In genomic region chr11:96338910-96339703, GRCh38 we compare ENCODE assay signal across 8 cellular contexts. TPM values are rescaled to one million over a fixed set of nuclear protein-coding genes. Genes with fewer than 3 reads are reported as not detected.
DNase-seq lines count a peak whose midpoint lies in the region; ATAC-seq and TF ChIP-seq lines count a peak whose summit lies in the region.

No MANE protein-coding gene starts in this region.

- H3K9me3 Mint-ChIP-seq in CD8-positive, alpha-beta T cell: no peaks in the 10 kb centered on the region
- H3K9me3 Mint-ChIP-seq in activated CD8-positive, alpha-beta T cell treated with anti-CD3 and anti-CD28 coated beads for 36 hours: no peaks in the 10 kb centered on the region

- H3K4me1 Mint-ChIP-seq in CD8-positive, alpha-beta T cell (ENCODE audit: low read depth): peaks cover 76% of the 10 kb centered on the region
- H3K4me1 Mint-ChIP-seq in activated CD8-positive, alpha-beta T cell treated with anti-CD3 and anti-CD28 coated beads for 36 hours (ENCODE audit: low read depth): peaks cover 58% of the 10 kb centered on the region

- H3K27ac ChIP-seq in CD8-positive, alpha-beta T cell (ENCODE audit: low read depth, low read length): peak overlapping the region; percentile 83
- H3K27ac ChIP-seq in esophagus muscularis mucosa (replicated peaks in 1 of 4): peak overlapping the region; percentile 85 to 91 (median 88)
- no peak overlapping the region for H3K27ac ChIP-seq in neural cell (ENCODE audit: low read length)
- no peak overlapping the region for H3K27ac ChIP-seq in SJCRH30

- TF ChIP-seq POLR2A in esophagus muscularis mucosa (IDR thresholded peaks at IDR 0.05; ENCODE audit: low read depth): no peak

- H3K27me3 Mint-ChIP-seq in CD8-positive, alpha-beta T cell (ENCODE audit: low read depth): no peaks in the 10 kb centered on the region
- no peaks in the 10 kb centered on the region for H3K27me3 Mint-ChIP-seq in activated CD8-positive, alpha-beta T cell treated with anti-CD3 and anti-CD28 coated beads for 36 hours

- H3K36me3 Mint-ChIP-seq in CD8-positive, alpha-beta T cell: peaks cover 61% of the 10 kb centered on the region
- peaks cover 37% of the 10 kb centered on the region for H3K36me3 Mint-ChIP-seq in activated CD8-positive, alpha-beta T cell treated with anti-CD3 and anti-CD28 coated beads for 36 hours (ENCODE audit: low read depth)

- no peak overlapping the region for H2AFZ ChIP-seq in neural cell (ENCODE audit: low read depth, low read length)

- TF ChIP-seq RAD21 in neural cell (conservative IDR thresholded peaks at IDR 0.05): no peak

- POLR2A ChIA-PET in CD8-positive, alpha-beta T cell (lab: Charles Lee): interaction anchor here (0.6 to 1.7 kb wide), 8 partner anchors 17 to 227 kb away, joined by 3 to 4 read pairs (median 3); no protein-coding TSS in a partner anchor
- POLR2A ChIA-PET in activated CD8-positive, alpha-beta T cell treated with anti-CD3 and anti-CD28 coated beads for 36 hours (lab: Charles Lee): interaction anchor here (0.6 to 2.7 kb wide), 12 partner anchors 9 to 268 kb away, joined by 3 to 12 read pairs (median 4); no protein-coding TSS in a partner anchor

- ATAC-seq in CD8-positive, alpha-beta T cell: peak; percentile 13
- ATAC-seq in GM21381 (IDR thresholded peaks at IDR 0.05; ENCODE audit: unreplicated experiment): peak; percentile 44
- ATAC-seq in activated CD8-positive, alpha-beta T cell treated with anti-CD3 and anti-CD28 coated beads for 36 hours: peak; percentile 5

- H3K4me1 ChIP-seq in CD8-positive, alpha-beta T cell (ENCODE audit: insufficient read depth, low read length): peaks cover 57% of the 10 kb centered on the region
- H3K4me1 ChIP-seq in esophagus muscularis mucosa: peaks cover 46 to 69% (median 62%) of the 10 kb centered on the region in 4 donors
- no peaks in the 10 kb centered on the region for H3K4me1 ChIP-seq in SJCRH30

- H3K4me3 Mint-ChIP-seq in CD8-positive, alpha-beta T cell: peak overlapping the region; percentile 98
- peak overlapping the region; percentile 86 for H3K4me3 Mint-ChIP-seq in activated CD8-positive, alpha-beta T cell treated with anti-CD3 and anti-CD28 coated beads for 36 hours

- H3K9ac ChIP-seq in neural cell (ENCODE audit: low read length): no peak overlapping the region

- H3K4me2 ChIP-seq in neural cell (ENCODE audit: low read length): peak overlapping the region; percentile 28

- TF ChIP-seq EP300 in esophagus muscularis mucosa (IDR thresholded peaks at IDR 0.05) (no peak), neural cell (conservative IDR thresholded peaks at IDR 0.05; ENCODE audit: poor library complexity, severe bottlenecking) (no peak)

- H3K36me3 ChIP-seq in CD8-positive, alpha-beta T cell (ENCODE audit: insufficient read depth, low read length): no peaks in the 10 kb centered on the region
- no peaks in the 10 kb centered on the region for H3K36me3 ChIP-seq in esophagus muscularis mucosa
- no peaks in the 10 kb centered on the region for H3K36me3 ChIP-seq in neural cell (ENCODE audit: insufficient read depth, low read length)
- H3K36me3 ChIP-seq in SJCRH30: no peaks in the 10 kb centered on the region

- intact Hi-C loops in CD8-positive, alpha-beta T cell (cut with DNase I, micrococcal nuclease): loop anchor here (1.0 to 2.0 kb wide), 2 partner anchors 32 to 50 kb away; partner anchors contain the start of gene CCDC82 (in 1 of the 2)
- intact Hi-C loops in activated CD8-positive, alpha-beta T cell treated with anti-CD3 and anti-CD28 coated beads for 36 hours (cut with micrococcal nuclease): loop anchor here (2.0 kb wide), 1 partner anchor 46 kb away; no protein-coding TSS in a partner anchor
- intact Hi-C loops in esophagus muscularis mucosa (cut with DNase I): no loop called here

- peaks cover 3% of the 10 kb centered on the region for H3K79me2 ChIP-seq in neural cell (replicated peaks; ENCODE audit: insufficient read depth, low read length)

- no peaks in the 10 kb centered on the region for H3F3A ChIP-seq in neural cell (ENCODE audit: insufficient read depth, low read length, poor library complexity, severe bottlenecking)

- H3K9me2 ChIP-seq in neural cell (ENCODE audit: insufficient read depth, low read length): no peaks in the 10 kb centered on the region

- peak overlapping the region; percentile 91 for H3K27ac Mint-ChIP-seq in CD8-positive, alpha-beta T cell
- peak overlapping the region; percentile 94 for H3K27ac Mint-ChIP-seq in activated CD8-positive, alpha-beta T cell treated with anti-CD3 and anti-CD28 coated beads for 36 hours

- H3K27me3 ChIP-seq in CD8-positive, alpha-beta T cell (ENCODE audit: insufficient read depth, low read length): no peaks in the 10 kb centered on the region
- H3K27me3 ChIP-seq in esophagus muscularis mucosa: no peaks in the 10 kb centered on the region
- no peaks in the 10 kb centered on the region for H3K27me3 ChIP-seq in neural cell (ENCODE audit: insufficient read depth, low read depth, low read length)
- no peaks in the 10 kb centered on the region for H3K27me3 ChIP-seq in SJCRH30

- no peaks in the 10 kb centered on the region for H4K20me1 ChIP-seq in neural cell (ENCODE audit: insufficient read depth)

- TF ChIP-seq CTCF in CD8-positive, alpha-beta T cell (IDR thresholded peaks at IDR 0.05): no peak
- no peak for TF ChIP-seq CTCF in activated CD8-positive, alpha-beta T cell treated with anti-CD3 and anti-CD28 coated beads for 36 hours (IDR thresholded peaks at IDR 0.05)
- TF ChIP-seq CTCF in esophagus muscularis mucosa (IDR thresholded peaks at IDR 0.05) (no peak), neural cell (IDR thresholded peaks at IDR 0.05; ENCODE audit: poor library complexity, severe bottlenecking) (no peak)

- CTCF ChIA-PET in CD8-positive, alpha-beta T cell (lab: Charles Lee): interaction anchor here (0.9 to 8.7 kb wide), 13 partner anchors 9 to 325 kb away, joined by 3 to 134 read pairs (median 4); no protein-coding TSS in a partner anchor
- CTCF ChIA-PET in activated CD8-positive, alpha-beta T cell treated with anti-CD3 and anti-CD28 coated beads for 36 hours (lab: Charles Lee): interaction anchor here (0.8 to 8.5 kb wide), 11 partner anchors 18 to 327 kb away, joined by 3 to 132 read pairs (median 9); partner anchors contain the start of genes CCDC82 and JRKL

- no peaks in the 10 kb centered on the region for H3K9me3 ChIP-seq in CD8-positive, alpha-beta T cell (ENCODE audit: low read length)
- H3K9me3 ChIP-seq in esophagus muscularis mucosa: no peaks in the 10 kb centered on the region
- no peaks in the 10 kb centered on the region for H3K9me3 ChIP-seq in neural cell (ENCODE audit: low read length)
- H3K9me3 ChIP-seq in SJCRH30 (replicated peaks): no peaks in the 10 kb centered on the region

- H3K4me3 ChIP-seq in CD8-positive, alpha-beta T cell (ENCODE audit: low read depth, low read length): peak overlapping the region; percentile 98
- H3K4me3 ChIP-seq in esophagus muscularis mucosa: peak overlapping the region; percentile 66 to 90 (median 68)
- peak overlapping the region; percentile 69 for H3K4me3 ChIP-seq in neural cell (ENCODE audit: low read length)
- H3K4me3 ChIP-seq in SJCRH30: no peak overlapping the region

- WGBS in esophagus muscularis mucosa: 19% methylated on average over 12 of the region's 13 CpGs

- peak in 4 of 7 experiments; percentile 37 to 62 (median 47) for DNase-seq in CD8-positive, alpha-beta T cell
- DNase-seq in HT-29 (ENCODE audit: low spot score) (peak; percentile 41), esophagus muscularis mucosa (ENCODE audit: extremely low spot score) (no peak), SJCRH30 (no peak), DMS153 (lab: John Stamatoyannopoulos, UW) (no peak)
- peak; percentile 65 for DNase-seq in activated CD8-positive, alpha-beta T cell treated with anti-CD3 and anti-CD28 coated beads for 36 hours

TF ChIP-seq in neural cell, 6 proteins besides CTCF, POLR2A, EP300 and RAD21 (continues in another document):
- TF ChIP-seq EZH2 (IDR thresholded peaks at IDR 0.05; ENCODE audit: borderline replicate concordance, insufficient read depth, low read length, poor library complexity, severe bottlenecking) (no peak), POLR2AphosphoS5 (IDR thresholded peaks at IDR 0.05) (no peak), SMC3 (conservative IDR thresholded peaks at IDR 0.05; ENCODE audit: poor library complexity) (no peak)

RNA-seq across cellular contexts. Expression of gene MAML2, which starts 3.9 kb away (rescaled TPM):
- total RNA-seq in CD8-positive, alpha-beta T cell: 10 to 100 TPM; 41.2 to 42.3 TPM
- 4.8 and 5.2 TPM in 2 replicates for total RNA-seq in HT-29 (2014; rRNA removed; shearing (Covaris generic))
- 10 to 100 TPM; 11.8 to 12.5 TPM for total RNA-seq in activated CD8-positive, alpha-beta T cell treated with anti-CD3 and anti-CD28 coated beads for 36 hours
- total RNA-seq in esophagus muscularis mucosa: 10 to 100 TPM; 20.0 to 33.7 (median 23.2) TPM
- 3.1 and 3.6 TPM in 2 replicates for polyA plus RNA-seq in neural cell
- 16.1 and 23.0 TPM in 2 replicates for polyA minus RNA-seq in neural cell
- total RNA-seq in SJCRH30 (2014; rRNA removed; shearing (Covaris generic)): 2.1 and 2.2 TPM in 2 replicates

RNA-seq across cellular contexts. Expression of gene CCDC82, which starts 50.6 kb away (rescaled TPM):
- total RNA-seq in CD8-positive, alpha-beta T cell: 10 to 100 TPM; 20.0 to 23.0 TPM
- 7.6 and 9.5 TPM in 2 replicates for total RNA-seq in HT-29 (2014; rRNA removed; shearing (Covaris generic))
- total RNA-seq in activated CD8-positive, alpha-beta T cell treated with anti-CD3 and anti-CD28 coated beads for 36 hours: 10 to 100 TPM; 25.3 to 27.0 TPM
- 10 to 100 TPM; 12.3 to 23.3 (median 14.7) TPM for total RNA-seq in esophagus muscularis mucosa
- polyA plus RNA-seq in neural cell: 206 and 238 TPM in 2 replicates
- 117 and 129 TPM in 2 replicates for polyA minus RNA-seq in neural cell
- total RNA-seq in SJCRH30 (2014; rRNA removed; shearing (Covaris generic)): 11.3 and 16.5 TPM in 2 replicates

RNA-seq across cellular contexts. Expression of gene JRKL, which starts 50.7 kb away (rescaled TPM):
- 1 to 10 TPM; 2.5 to 2.6 TPM for total RNA-seq in CD8-positive, alpha-beta T cell
- 4.5 and 5.1 TPM in 2 replicates for total RNA-seq in HT-29 (2014; rRNA removed; shearing (Covaris generic))
- 10 to 100 TPM; 13.3 to 13.5 TPM for total RNA-seq in activated CD8-positive, alpha-beta T cell treated with anti-CD3 and anti-CD28 coated beads for 36 hours
- total RNA-seq in esophagus muscularis mucosa: 1 to 10 TPM; 4.5 to 7.9 (median 6.9) TPM
- 3.1 and 3.5 TPM in 2 replicates for polyA plus RNA-seq in neural cell
- polyA minus RNA-seq in neural cell: 7.8 and 12.2 TPM in 2 replicates
- 3.7 and 4.8 TPM in 2 replicates for total RNA-seq in SJCRH30 (2014; rRNA removed; shearing (Covaris generic))

Comparison
In these comparisons a context has a peak if more than half of its experiments do, and no peak if none do; other contexts are left out.
1. DNase-seq: peak in CD8-positive, alpha-beta T cell (4 of 7), HT-29 (single experiment) and activated CD8-positive, alpha-beta T cell treated with anti-CD3 and anti-CD28 coated beads for 36 hours (single experiment); none in esophagus muscularis mucosa (single experiment), SJCRH30 (0 of 2) and DMS153 (single experiment).
2. H3K27ac ChIP-seq: peak in CD8-positive, alpha-beta T cell (single experiment) and esophagus muscularis mucosa (4 of 4); none in neural cell (single experiment) and SJCRH30 (single experiment).
3. Peak in every context shown above with its lines, with median percentiles within 50 percentile points of each other: ATAC-seq.